In the genomic region with DNA sequence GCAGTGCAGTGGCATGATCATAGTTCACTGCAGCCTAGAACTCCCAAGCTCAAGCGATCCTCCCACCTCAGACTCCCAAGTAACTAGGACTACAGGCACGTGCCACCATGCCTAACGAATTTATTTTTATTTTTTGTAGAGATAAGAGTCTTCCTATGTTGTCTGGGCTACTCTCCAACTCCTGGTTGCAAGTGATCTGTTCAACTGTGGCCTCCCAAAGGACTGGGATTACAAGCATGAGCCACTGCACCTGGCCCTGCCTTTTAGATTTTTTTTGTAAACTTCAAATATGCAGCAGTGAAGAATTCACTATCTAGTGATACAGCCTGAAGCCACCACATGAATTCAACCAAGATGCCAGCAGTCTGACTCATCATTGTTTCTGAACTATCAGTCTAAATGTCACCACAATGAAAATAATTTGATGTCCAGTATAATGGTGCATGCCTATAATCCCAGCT, we compare ENCODE assay signal across 14 cellular contexts. TPM values are rescaled to one million over a fixed set of nuclear protein-coding genes. Genes with fewer than 3 reads are reported as not detected.
DNase-seq lines count a peak whose midpoint lies in the region; ATAC-seq and TF ChIP-seq lines count a peak whose summit lies in the region.
"Had no signal": no experiment of that assay in that cellular context is flagged by ENCODE, and none has a peak within 500 bp of the region (broad histone marks: within the 10 kb centered on the region; RNA-seq: fewer than 3 reads in every experiment).

No MANE protein-coding gene starts in this region.

- no peaks in the 10 kb centered on the region for H3K4me1 Mint-ChIP-seq in endothelial cell (ENCODE audit: unreplicated experiment)
- H3K4me1 Mint-ChIP-seq: memory B cell, WTC11 had no signal

- no peaks in the 10 kb centered on the region for H3K9me3 Mint-ChIP-seq in endothelial cell (ENCODE audit: unreplicated experiment)
- H3K9me3 Mint-ChIP-seq: activated T-cell treated with anti-CD3 and anti-CD28 coated beads, Interleukin-2, amount 50 U/mL, for 4 hours; memory B cell had no signal

- peak; percentile 38 for ATAC-seq in Right ventricle myocardium superior (ENCODE audit: poor library complexity)
- ATAC-seq: activated T-cell treated with anti-CD3 and anti-CD28 coated beads, Interleukin-2, amount 50 U/mL, for 4 hours; WTC11 had no signal

- no peak overlapping the region for H3K4me3 Mint-ChIP-seq in endothelial cell (ENCODE audit: unreplicated experiment)
- H3K4me3 Mint-ChIP-seq: activated T-cell treated with anti-CD3 and anti-CD28 coated beads, Interleukin-2, amount 50 U/mL, for 4 hours; memory B cell; WTC11 had no signal

- intact Hi-C loops in Right ventricle myocardium superior (cut with DNase I) (no loop called here), cardiac septum (cut with DNase I) (no loop called here)

- no peak for TF ChIP-seq CTCF in endothelial cell (IDR thresholded peaks at IDR 0.05; ENCODE audit: unreplicated experiment)

- peaks cover 1% of the 10 kb centered on the region for H3K27me3 Mint-ChIP-seq in endothelial cell (ENCODE audit: unreplicated experiment)
- H3K27me3 Mint-ChIP-seq: memory B cell, progenitor cell of endocrine pancreas had no signal

- H3K36me3 ChIP-seq in H7 (replicated peaks; ENCODE audit: control insufficient read depth, insufficient read depth, low read length): peaks cover 5% of the 10 kb centered on the region

- H3K4me3 ChIP-seq in skeletal muscle cell (ENCODE audit: low read depth, low read length) (no peak overlapping the region), H7 (ENCODE audit: insufficient read depth, low read depth, low read length) (no peak overlapping the region)

- peak overlapping the region; percentile 18 for H3K27ac Mint-ChIP-seq in endothelial cell (ENCODE audit: unreplicated experiment)
- H3K27ac Mint-ChIP-seq: progenitor cell of endocrine pancreas had no signal

- H3K27me3 ChIP-seq in H7 (ENCODE audit: control insufficient read depth, insufficient read depth, low read length): no peaks in the 10 kb centered on the region

- DNase-seq in Right ventricle myocardium superior (no peak), cardiac septum (ENCODE audit: low spot score) (no peak), RKO (ENCODE audit: low spot score) (peak; percentile 41), endothelial cell (ENCODE audit: low spot score) (no peak), skeletal muscle cell (ENCODE audit: low read depth) (peak; percentile 34), H7 (no peak), HuH-7 (ENCODE audit: low spot score) (no peak)
- DNase-seq in stimulated activated CD4-positive, alpha-beta T cell treated with anti-CD3 and anti-CD28 coated beads, Interleukin-12 subunit alpha, Interleukin-12 subunit beta, amount 100 ng/mL, for 4 hours: no peak
- DNase-seq: activated T-cell treated with anti-CD3 and anti-CD28 coated beads, Interleukin-2, amount 50 U/mL, for 4 hours; NCI-H2029 treated with DMSO at 0.1 percent for 48 hours; RPMI8226 had no signal

- H3K36me3 Mint-ChIP-seq in endothelial cell (ENCODE audit: low read depth, unreplicated experiment): peaks cover 8% of the 10 kb centered on the region

RNA-seq across cellular contexts. Expression of a gene that starts 32.7 kb away (rescaled TPM):
- total RNA-seq in Right ventricle myocardium superior: 33.3 TPM
- 30.1 TPM for total RNA-seq in cardiac septum
- total RNA-seq in endothelial cell (ENCODE audit: unreplicated experiment): 71.7 TPM
- total RNA-seq in H7 (2014; rRNA removed; shearing (Covaris generic)): 14.4 and 23.2 TPM in 2 replicates

Comparison
In these comparisons a context has a peak if more than half of its experiments do, and no peak if none do; other contexts are left out.
1. DNase-seq: peak in RKO (single experiment) and skeletal muscle cell (single experiment); none in Right ventricle myocardium superior (single experiment), cardiac septum (single experiment), endothelial cell (single experiment), H7 (single experiment), HuH-7 (single experiment) and stimulated activated CD4-positive, alpha-beta T cell treated with anti-CD3 and anti-CD28 coated beads, Interleukin-12 subunit alpha, Interleukin-12 subunit beta, amount 100 ng/mL, for 4 hours (single experiment).